Comparison of ENCODE assay signal across 8 cellular contexts in the genomic region with DNA sequence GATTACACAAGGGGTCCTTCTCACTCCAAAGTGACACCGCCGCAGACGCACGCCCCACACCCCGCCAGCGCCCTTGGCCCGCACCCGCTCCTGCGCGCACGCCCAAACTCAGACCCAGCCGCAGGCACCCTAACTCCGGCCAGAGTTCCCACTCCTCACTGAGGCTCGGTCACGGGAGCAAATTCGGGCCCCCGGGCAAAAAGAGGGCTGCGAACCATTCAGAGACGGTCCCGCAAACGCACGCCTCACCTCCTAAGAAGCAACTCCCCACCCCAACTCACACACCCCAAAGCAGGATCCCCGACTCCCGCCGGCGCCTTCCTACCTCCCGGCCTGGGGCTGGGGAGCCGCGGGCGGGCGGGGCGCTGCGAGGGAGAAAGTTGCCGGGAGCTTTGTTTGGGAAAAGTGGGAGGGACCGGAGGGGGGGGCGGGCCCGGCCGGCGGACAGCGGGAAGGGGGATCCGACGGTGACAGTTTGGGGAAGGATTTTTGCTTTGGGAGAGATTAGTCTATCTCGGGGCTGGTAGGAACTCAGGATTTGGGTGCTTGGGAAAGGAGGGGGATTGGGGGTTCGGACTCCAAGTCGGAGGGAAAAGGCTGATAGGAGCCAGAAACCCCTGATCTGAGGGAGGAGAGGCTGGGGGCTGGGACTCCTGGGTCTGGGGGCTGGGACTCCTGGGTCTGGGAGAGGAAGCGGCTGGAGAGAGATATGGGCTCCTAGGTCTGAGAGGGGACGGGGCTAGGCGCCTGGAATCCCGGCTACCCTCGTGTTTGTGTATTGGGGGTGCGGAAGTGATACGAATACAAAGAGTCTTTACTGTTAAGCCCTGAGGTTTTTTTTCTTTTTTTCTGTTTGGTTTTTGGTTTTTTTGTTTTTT. TPM values are rescaled to one million over a fixed set of nuclear protein-coding genes. Genes with fewer than 3 reads are reported as not detected.
DNase-seq lines count a peak whose midpoint lies in the region; ATAC-seq lines count a peak whose summit lies in the region.

A gene (minus strand): TSS at position 369 of the 878 bp plus-strand sequence. CDS start 2,341 bp downstream, outside the sequence.

- H3K36me3 Mint-ChIP-seq in stimulated activated naive CD8-positive, alpha-beta T cell treated with anti-CD3 and anti-CD28 coated beads, Interleukin-15, Interleukin-2, amounts not matched to agents 100 ng/mL and 50 ng/mL, for 24 hours (ENCODE audit: low read depth) = no peaks in the 10 kb centered on the region

- ATAC-seq in HG03354 (IDR thresholded peaks at IDR 0.05; ENCODE audit: poor library complexity, severe bottlenecking, unreplicated experiment) (no peak), HG03108 (IDR thresholded peaks at IDR 0.05; ENCODE audit: unreplicated experiment) (no peak)

- H3K27me3 Mint-ChIP-seq in stimulated activated naive CD8-positive, alpha-beta T cell treated with anti-CD3 and anti-CD28 coated beads, Interleukin-15, Interleukin-2, amounts not matched to agents 100 ng/mL and 50 ng/mL, for 24 hours = peaks cover 14% of the 10 kb centered on the region

- no peak within 1 kb of the TSS for H3K27ac Mint-ChIP-seq in stimulated activated naive CD8-positive, alpha-beta T cell treated with anti-CD3 and anti-CD28 coated beads, Interleukin-15, Interleukin-2, amounts not matched to agents 100 ng/mL and 50 ng/mL, for 24 hours

- peak within 1 kb of the TSS; percentile 51 for H3K4me3 Mint-ChIP-seq in stimulated activated naive CD8-positive, alpha-beta T cell treated with anti-CD3 and anti-CD28 coated beads, Interleukin-15, Interleukin-2, amounts not matched to agents 100 ng/mL and 50 ng/mL, for 24 hours

- no peaks in the 10 kb centered on the region for H3K9me3 Mint-ChIP-seq in stimulated activated naive CD8-positive, alpha-beta T cell treated with anti-CD3 and anti-CD28 coated beads, Interleukin-15, Interleukin-2, amounts not matched to agents 100 ng/mL and 50 ng/mL, for 24 hours

- peaks cover 11% of the 10 kb centered on the region for H3K4me1 Mint-ChIP-seq in stimulated activated naive CD8-positive, alpha-beta T cell treated with anti-CD3 and anti-CD28 coated beads, Interleukin-15, Interleukin-2, amounts not matched to agents 100 ng/mL and 50 ng/mL, for 24 hours (ENCODE audit: low read depth)

- DNase-seq in DMS 273 (lab: John Stamatoyannopoulos, UW; ENCODE audit: unreplicated experiment) (peak; percentile 86), NCI-H446 treated with DMSO at 0.1 percent for 48 hours (lab: John Stamatoyannopoulos, UW) (peak; percentile 8), cerebellum (ENCODE audit: low spot score) (no peak), kidney tubule cell (ENCODE audit: low spot score) (peak; percentile 44), NCI-H187 (lab: John Stamatoyannopoulos, UW) (no peak)

RNA-seq across cellular contexts. Expression of the gene that starts here (rescaled TPM):
- 15.3 TPM for total RNA-seq in cerebellum

Comparison
In these comparisons a context has a peak if more than half of its experiments do, and no peak if none do; other contexts are left out.
1. DNase-seq: peak in DMS 273 (single experiment), NCI-H446 treated with DMSO at 0.1 percent for 48 hours (single experiment) and kidney tubule cell (single experiment); none in cerebellum (single experiment) and NCI-H187 (0 of 2).